ENCODE assay signal across 8 cellular contexts in genomic region chr2:46062637-46063412, GRCh38.
DNase-seq lines count a peak whose midpoint lies in the region; ATAC-seq, FAIRE-seq and TF ChIP-seq lines count a peak whose summit lies in the region.

No MANE protein-coding gene starts in this region.

- TF ChIP-seq CTCF in Calu3 (IDR thresholded peaks at IDR 0.05; ENCODE audit: unreplicated experiment) (peak; percentile 70), fibroblast of pulmonary artery (IDR thresholded peaks at IDR 0.05; ENCODE audit: low read length, missing control alignments) (peak; percentile 95), neural crest cell (conservative IDR thresholded peaks at IDR 0.05) (peak; percentile 88)

- CTCF ChIA-PET in Calu3 (lab: Charles Lee) = interaction anchor here (0.7 to 1.9 kb wide), 15 partner anchors 10 to 398 kb away, joined by 3 to 14 read pairs (median 5); no protein-coding TSS in a partner anchor

- intact Hi-C loops in Calu3 (cut with micrococcal nuclease; ENCODE audit: unreplicated experiment) = loop anchor here (2.0 to 10.0 kb wide), 3 partner anchors 102 to 302 kb away; partner anchors contain the start of gene EPAS1

- H3K27me3 Mint-ChIP-seq in Calu3 (ENCODE audit: unreplicated experiment) = no peaks in the 10 kb centered on the region
- H3K27me3 Mint-ChIP-seq in activated T-cell treated with anti-CD3 and anti-CD28 coated beads, Interleukin-2, amount 50 U/mL, for 4 hours (ENCODE audit: low read depth) = peaks cover 3% of the 10 kb centered on the region
- no peaks in the 10 kb centered on the region for H3K27me3 Mint-ChIP-seq in neural crest cell (ENCODE audit: low read depth)

- H3K4me3 ChIP-seq in Karpas-422 (ENCODE audit: low read length) = no peak overlapping the region
- no peak overlapping the region for H3K4me3 ChIP-seq in fibroblast of pulmonary artery (replicated peaks; ENCODE audit: low read depth, low read length)

- H3K9me3 Mint-ChIP-seq in Calu3 (ENCODE audit: low read depth, unreplicated experiment) (no peaks in the 10 kb centered on the region), neural crest cell (no peaks in the 10 kb centered on the region)
- H3K9me3 Mint-ChIP-seq in activated T-cell treated with anti-CD3 and anti-CD28 coated beads, Interleukin-2, amount 50 U/mL, for 4 hours = no peaks in the 10 kb centered on the region

- H3K9me2 ChIP-seq in Karpas-422 (replicated peaks; ENCODE audit: insufficient read depth, low read length) = no peaks in the 10 kb centered on the region

- H3K4me3 Mint-ChIP-seq in Calu3 (ENCODE audit: low read depth, unreplicated experiment) (no peak overlapping the region), neural crest cell (no peak overlapping the region)
- H3K4me3 Mint-ChIP-seq in activated T-cell treated with anti-CD3 and anti-CD28 coated beads, Interleukin-2, amount 50 U/mL, for 4 hours = no peak overlapping the region

- H3K36me3 Mint-ChIP-seq in Calu3 (ENCODE audit: insufficient read depth, unreplicated experiment) (peaks cover 6% of the 10 kb centered on the region), neural crest cell (ENCODE audit: low read depth) (no peaks in the 10 kb centered on the region)
- peaks cover 2% of the 10 kb centered on the region for H3K36me3 Mint-ChIP-seq in activated T-cell treated with anti-CD3 and anti-CD28 coated beads, Interleukin-2, amount 50 U/mL, for 4 hours (ENCODE audit: insufficient read depth)

- DNase-seq in Calu3 (peak; percentile 77), Karpas-422 (peak; percentile 91), RCC 7860 (ENCODE audit: low spot score) (peak; percentile 53), fibroblast of pulmonary artery (ENCODE audit: low read depth) (peak; percentile 97), neural crest cell (ENCODE audit: low read depth, low spot score) (peak; percentile 78)
- peak; percentile 63 for DNase-seq in activated T-cell treated with anti-CD3 and anti-CD28 coated beads, Interleukin-2, amount 50 U/mL, for 4 hours
- DNase-seq in stimulated activated naive CD8-positive, alpha-beta T cell treated with anti-CD3 and anti-CD28 coated beads, Interleukin-15, Interleukin-2, amounts not matched to agents 100 U/mL and 50 U/mL, for 24 hours = peak; percentile 77

- H2AFZ ChIP-seq in Karpas-422 (ENCODE audit: low read length) = no peak overlapping the region

- no peaks in the 10 kb centered on the region for H3K4me1 ChIP-seq in Karpas-422 (ENCODE audit: low read length)

- H3K27ac Mint-ChIP-seq in Calu3 (ENCODE audit: unreplicated experiment) (no peak overlapping the region), neural crest cell (ENCODE audit: unreplicated experiment) (no peak overlapping the region)

- H3K27ac ChIP-seq in Karpas-422 (ENCODE audit: low read length) = no peak overlapping the region

- FAIRE-seq in RCC 7860 (lab: Jason Lieb, UNC) = peak; percentile 57

- ATAC-seq in activated T-cell treated with anti-CD3 and anti-CD28 coated beads, Interleukin-2, amount 50 U/mL, for 4 hours = peak in 1 of 2 donors; percentile 48
- no peak for ATAC-seq in stimulated activated naive CD8-positive, alpha-beta T cell treated with anti-CD3 and anti-CD28 coated beads, Interleukin-15, Interleukin-2, amounts not matched to agents 100 U/mL and 50 U/mL, for 24 hours
- no peak for ATAC-seq in HG02973 (IDR thresholded peaks at IDR 0.05; ENCODE audit: unreplicated experiment)

- no peaks in the 10 kb centered on the region for H3K9me3 ChIP-seq in Karpas-422 (ENCODE audit: low read length)

- peaks cover 13% of the 10 kb centered on the region; the same call in 1 of the 2 replicates for H3K79me2 ChIP-seq in Karpas-422 (ENCODE audit: low read length)

- BruUV-seq in Calu3 (replicated peaks; lab: Mats Ljungman, UMichigan) = no TSS peak

- no peaks in the 10 kb centered on the region for H3K27me3 ChIP-seq in Karpas-422 (ENCODE audit: low read length)

- H3K36me3 ChIP-seq in Karpas-422 (ENCODE audit: insufficient read depth, low read length) = no peaks in the 10 kb centered on the region

- H3K4me1 Mint-ChIP-seq in Calu3 (ENCODE audit: low read depth, unreplicated experiment) (peaks cover 16% of the 10 kb centered on the region), neural crest cell (peaks cover 4% of the 10 kb centered on the region)
- peaks cover 12% of the 10 kb centered on the region for H3K4me1 Mint-ChIP-seq in activated T-cell treated with anti-CD3 and anti-CD28 coated beads, Interleukin-2, amount 50 U/mL, for 4 hours (ENCODE audit: low read depth)

- no peak overlapping the region for H3K4me2 ChIP-seq in Karpas-422 (ENCODE audit: low read depth, low read length, poor library complexity, severe bottlenecking)

- H4K20me1 ChIP-seq in Karpas-422 (ENCODE audit: insufficient read depth, low read depth, low read length) = no peaks in the 10 kb centered on the region

- H3K9ac ChIP-seq in Karpas-422 (ENCODE audit: low read length) = no peak overlapping the region
